Comparison of ENCODE assay signal across 1 cellular context in the genomic region with DNA sequence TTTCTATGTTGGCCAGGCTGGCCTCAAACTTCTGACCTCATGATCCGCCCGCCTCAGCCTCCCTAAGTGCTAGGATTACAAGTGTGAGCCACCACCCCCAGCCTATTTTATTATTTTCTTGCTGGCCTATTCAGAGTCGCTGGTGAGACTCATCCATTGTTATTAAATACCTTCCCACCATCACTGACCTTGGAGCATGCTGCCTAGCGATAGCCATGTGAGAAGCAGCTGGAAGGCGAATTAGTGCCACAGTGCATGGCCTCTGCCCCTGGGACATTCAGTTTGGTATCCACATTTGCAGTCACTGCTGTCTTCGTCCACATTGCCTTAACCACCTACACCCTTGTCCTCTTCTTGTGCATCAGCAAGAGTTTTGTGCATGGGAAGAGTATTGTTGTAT.
TF ChIP-seq lines count a peak whose summit lies in the region.

No MANE protein-coding gene starts in this region.

TF ChIP-seq in GM23338, 12 proteins besides CTCF, POLR2A, EP300 and RAD21 (continued from another document):
- TF ChIP-seq, protein P1, sequence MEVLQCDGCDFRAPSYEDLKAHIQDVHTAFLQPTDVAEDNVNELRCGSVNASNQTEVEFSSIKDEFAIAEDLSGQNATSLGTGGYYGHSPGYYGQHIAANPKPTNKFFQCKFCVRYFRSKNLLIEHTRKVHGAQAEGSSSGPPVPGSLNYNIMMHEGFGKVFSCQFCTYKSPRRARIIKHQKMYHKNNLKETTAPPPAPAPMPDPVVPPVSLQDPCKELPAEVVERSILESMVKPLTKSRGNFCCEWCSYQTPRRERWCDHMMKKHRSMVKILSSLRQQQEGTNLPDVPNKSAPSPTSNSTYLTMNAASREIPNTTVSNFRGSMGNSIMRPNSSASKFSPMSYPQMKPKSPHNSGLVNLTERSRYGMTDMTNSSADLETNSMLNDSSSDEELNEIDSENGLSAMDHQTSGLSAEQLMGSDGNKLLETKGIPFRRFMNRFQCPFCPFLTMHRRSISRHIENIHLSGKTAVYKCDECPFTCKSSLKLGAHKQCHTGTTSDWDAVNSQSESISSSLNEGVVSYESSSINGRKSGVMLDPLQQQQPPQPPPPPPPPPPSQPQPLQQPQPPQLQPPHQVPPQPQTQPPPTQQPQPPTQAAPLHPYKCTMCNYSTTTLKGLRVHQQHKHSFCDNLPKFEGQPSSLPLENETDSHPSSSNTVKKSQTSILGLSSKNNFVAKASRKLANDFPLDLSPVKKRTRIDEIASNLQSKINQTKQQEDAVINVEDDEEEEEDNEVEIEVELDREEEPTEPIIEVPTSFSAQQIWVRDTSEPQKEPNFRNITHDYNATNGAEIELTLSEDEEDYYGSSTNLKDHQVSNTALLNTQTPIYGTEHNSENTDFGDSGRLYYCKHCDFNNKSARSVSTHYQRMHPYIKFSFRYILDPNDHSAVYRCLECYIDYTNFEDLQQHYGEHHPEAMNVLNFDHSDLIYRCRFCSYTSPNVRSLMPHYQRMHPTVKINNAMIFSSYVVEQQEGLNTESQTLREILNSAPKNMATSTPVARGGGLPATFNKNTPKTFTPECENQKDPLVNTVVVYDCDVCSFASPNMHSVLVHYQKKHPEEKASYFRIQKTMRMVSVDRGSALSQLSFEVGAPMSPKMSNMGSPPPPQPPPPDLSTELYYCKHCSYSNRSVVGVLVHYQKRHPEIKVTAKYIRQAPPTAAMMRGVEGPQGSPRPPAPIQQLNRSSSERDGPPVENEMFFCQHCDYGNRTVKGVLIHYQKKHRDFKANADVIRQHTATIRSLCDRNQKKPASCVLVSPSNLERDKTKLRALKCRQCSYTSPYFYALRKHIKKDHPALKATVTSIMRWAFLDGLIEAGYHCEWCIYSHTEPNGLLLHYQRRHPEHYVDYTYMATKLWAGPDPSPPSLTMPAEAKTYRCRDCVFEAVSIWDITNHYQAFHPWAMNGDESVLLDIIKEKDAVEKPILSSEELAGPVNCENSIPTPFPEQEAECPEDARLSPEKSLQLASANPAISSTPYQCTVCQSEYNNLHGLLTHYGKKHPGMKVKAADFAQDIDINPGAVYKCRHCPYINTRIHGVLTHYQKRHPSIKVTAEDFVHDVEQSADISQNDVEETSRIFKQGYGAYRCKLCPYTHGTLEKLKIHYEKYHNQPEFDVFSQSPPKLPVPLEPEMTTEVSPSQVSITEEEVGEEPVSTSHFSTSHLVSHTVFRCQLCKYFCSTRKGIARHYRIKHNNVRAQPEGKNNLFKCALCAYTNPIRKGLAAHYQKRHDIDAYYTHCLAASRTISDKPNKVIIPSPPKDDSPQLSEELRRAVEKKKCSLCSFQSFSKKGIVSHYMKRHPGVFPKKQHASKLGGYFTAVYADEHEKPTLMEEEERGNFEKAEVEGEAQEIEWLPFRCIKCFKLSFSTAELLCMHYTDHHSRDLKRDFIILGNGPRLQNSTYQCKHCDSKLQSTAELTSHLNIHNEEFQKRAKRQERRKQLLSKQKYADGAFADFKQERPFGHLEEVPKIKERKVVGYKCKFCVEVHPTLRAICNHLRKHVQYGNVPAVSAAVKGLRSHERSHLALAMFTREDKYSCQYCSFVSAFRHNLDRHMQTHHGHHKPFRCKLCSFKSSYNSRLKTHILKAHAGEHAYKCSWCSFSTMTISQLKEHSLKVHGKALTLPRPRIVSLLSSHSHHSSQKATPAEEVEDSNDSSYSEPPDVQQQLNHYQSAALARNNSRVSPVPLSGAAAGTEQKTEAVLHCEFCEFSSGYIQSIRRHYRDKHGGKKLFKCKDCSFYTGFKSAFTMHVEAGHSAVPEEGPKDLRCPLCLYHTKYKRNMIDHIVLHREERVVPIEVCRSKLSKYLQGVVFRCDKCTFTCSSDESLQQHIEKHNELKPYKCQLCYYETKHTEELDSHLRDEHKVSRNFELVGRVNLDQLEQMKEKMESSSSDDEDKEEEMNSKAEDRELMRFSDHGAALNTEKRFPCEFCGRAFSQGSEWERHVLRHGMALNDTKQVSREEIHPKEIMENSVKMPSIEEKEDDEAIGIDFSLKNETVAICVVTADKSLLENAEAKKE (CRISPR knock-in tag; IDR thresholded peaks at IDR 0.05), result no peak
